19 cellular contexts compared by ENCODE assay signal in the genomic region with DNA sequence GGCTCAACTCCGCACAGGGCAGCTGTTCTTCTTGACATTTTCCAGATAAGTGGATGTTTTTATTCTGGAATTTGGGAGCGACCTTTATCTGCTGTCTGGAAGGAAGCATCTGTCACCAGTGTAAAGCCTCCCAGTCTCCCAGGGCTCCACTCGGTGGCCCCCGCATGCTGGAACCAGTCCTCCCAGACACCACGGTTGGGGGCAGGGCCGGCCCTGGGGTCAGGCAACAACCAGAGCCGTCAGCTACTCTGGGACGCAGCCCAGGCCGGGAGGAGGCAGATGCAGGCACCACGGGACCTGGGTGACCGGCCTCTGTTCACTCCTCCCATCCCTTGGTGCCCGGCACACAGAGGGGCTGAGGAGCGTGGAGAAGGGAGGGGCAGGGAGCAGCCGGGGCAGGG.
DNase-seq lines count a peak whose midpoint lies in the region; ATAC-seq and TF ChIP-seq lines count a peak whose summit lies in the region.
"Had no signal": no experiment of that assay in that cellular context is flagged by ENCODE, and none has a peak within 500 bp of the region (broad histone marks: within the 10 kb centered on the region; RNA-seq: fewer than 3 reads in every experiment).

No MANE protein-coding gene starts in this region.

- no peak for TF ChIP-seq EP300 in upper lobe of left lung (IDR thresholded peaks at IDR 0.05)

- ATAC-seq in heart left ventricle: peak in 3 of 4 donors; percentile 22 to 66 (median 28)
- ATAC-seq in Right ventricle myocardium inferior: no peak
- ATAC-seq in right lobe of liver: peak; percentile 56 to 70 (median 67)
- peak; percentile 17 to 56 for ATAC-seq in upper lobe of left lung (ENCODE audit: low FRiP score in 2 of 2)
- ATAC-seq: activated CD8-positive, alpha-beta memory T cell treated with anti-CD3 and anti-CD28 coated beads, Interleukin-2, amount 10 ng/mL, durations not matched to agents 7 days and 5 days; left colon had no signal

- H3K4me1 ChIP-seq in heart left ventricle (peaks cover 0 to 9% (median 0%) of the 10 kb centered on the region in 12 donors), right lobe of liver (no peaks in the 10 kb centered on the region), upper lobe of left lung (peaks cover 0 to 6% (median 0%) of the 10 kb centered on the region in 4 donors)
- H3K4me1 ChIP-seq in effector memory CD4-positive, alpha-beta T cell (ENCODE audit: control insufficient read depth, insufficient read depth, low read length, poor library complexity, severe bottlenecking): no peaks in the 10 kb centered on the region
- H3K4me1 ChIP-seq: BLaER1, suprapubic skin had no signal

- DNase-seq in heart left ventricle (peak in 3 of 5 donors; percentile 30 to 63 (median 45)), Right ventricle myocardium inferior (ENCODE audit: missing footprints) (no peak), fibroblast of pulmonary artery (ENCODE audit: low read depth) (peak; percentile 13), right lobe of liver (peak in 2 of 3 donors; percentile 46 to 62), upper lobe of left lung (peak in 1 of 2 donors; percentile 78), NCI-H1105 treated with DMSO at 0.1 percent for 48 hours (lab: John Stamatoyannopoulos, UW) (no peak), GM19240 (ENCODE audit: insufficient read length, low spot score) (no peak)
- DNase-seq in effector memory CD4-positive, alpha-beta T cell: no peak
- DNase-seq: activated CD4-positive, alpha-beta T cell treated with anti-CD3 and anti-CD28 coated beads for 48 hours; activated CD8-positive, alpha-beta memory T cell treated with anti-CD3 and anti-CD28 coated beads, Interleukin-2, amount 10 ng/mL, durations not matched to agents 7 days and 5 days; activated naive CD8-positive, alpha-beta T cell treated with anti-CD3 and anti-CD28 coated beads, Interleukin-2, amount 10 ng/mL, durations not matched to agents 7 days and 5 days; Calu3; left colon; NCI-H1092; NCI-H2029 treated with DMSO at 0.1 percent for 48 hours; retina had no signal

- no peak overlapping the region for H3K27ac ChIP-seq in heart left ventricle
- peak overlapping the region in 2 of 3 donors; percentile 36 to 43 for H3K27ac ChIP-seq in right lobe of liver
- no peak overlapping the region for H3K27ac ChIP-seq in upper lobe of left lung
- H3K27ac ChIP-seq in effector memory CD4-positive, alpha-beta T cell (ENCODE audit: insufficient read depth, low read length, poor library complexity, severe bottlenecking): no peak overlapping the region
- H3K27ac ChIP-seq: BLaER1, coronary artery, suprapubic skin had no signal

- H3K36me3 ChIP-seq in heart left ventricle (no peaks in the 10 kb centered on the region), right lobe of liver (no peaks in the 10 kb centered on the region), upper lobe of left lung (no peaks in the 10 kb centered on the region)
- no peaks in the 10 kb centered on the region for H3K36me3 ChIP-seq in effector memory CD4-positive, alpha-beta T cell (ENCODE audit: control insufficient read depth, insufficient read depth, low read length)
- H3K36me3 ChIP-seq: BLaER1, suprapubic skin had no signal

- 10 to 31% (median 12%) methylated on average over 2 to 14 of the region's 14 CpGs for WGBS in heart left ventricle, 4 donors
- 11% methylated on average over 1 of the region's 14 CpGs for WGBS in right lobe of liver (ENCODE audit: insufficient coverage, low coverage, low lambda C conversion rate, missing lambda C conversion rate)
- WGBS in upper lobe of left lung, 2 donors: 30% methylated on average over 8 of the region's 14 CpGs; no CpG with 5 or more reads in 1 of the 2 donors

- H3K27me3 ChIP-seq in heart left ventricle (peaks cover 4 to 45% (median 15%) of the 10 kb centered on the region in 9 donors), right lobe of liver (no peaks in the 10 kb centered on the region), upper lobe of left lung (no peaks in the 10 kb centered on the region)
- no peaks in the 10 kb centered on the region for H3K27me3 ChIP-seq in effector memory CD4-positive, alpha-beta T cell (replicated peaks; ENCODE audit: control insufficient read depth, insufficient read depth, low read length, poor library complexity, severe bottlenecking)
- H3K27me3 ChIP-seq: BLaER1 had no signal

- no peak overlapping the region for H3K4me3 ChIP-seq in heart left ventricle
- H3K4me3 ChIP-seq in fibroblast of pulmonary artery (replicated peaks; ENCODE audit: low read depth, low read length): no peak overlapping the region
- H3K4me3 ChIP-seq in right lobe of liver: no peak overlapping the region
- no peak overlapping the region for H3K4me3 ChIP-seq in upper lobe of left lung
- no peak overlapping the region for H3K4me3 ChIP-seq in effector memory CD4-positive, alpha-beta T cell (ENCODE audit: insufficient read depth, low read depth, low read length, poor library complexity, severe bottlenecking)
- H3K4me3 ChIP-seq: BLaER1, coronary artery, suprapubic skin had no signal

- TF ChIP-seq CTCF in heart left ventricle (IDR thresholded peaks at IDR 0.05): no peak
- TF ChIP-seq CTCF in fibroblast of pulmonary artery (IDR thresholded peaks at IDR 0.05; ENCODE audit: low read length, missing control alignments): no peak
- no peak for TF ChIP-seq CTCF in right lobe of liver (IDR thresholded peaks at IDR 0.05)
- TF ChIP-seq CTCF in upper lobe of left lung (IDR thresholded peaks at IDR 0.05): no peak

- H3K9me3 ChIP-seq in heart left ventricle (no peaks in the 10 kb centered on the region), right lobe of liver (no peaks in the 10 kb centered on the region), upper lobe of left lung (peaks cover 0 to 6% (median 0%) of the 10 kb centered on the region in 4 donors)
- H3K9me3 ChIP-seq in effector memory CD4-positive, alpha-beta T cell (ENCODE audit: control insufficient read depth, low read length): no peaks in the 10 kb centered on the region
- H3K9me3 ChIP-seq: suprapubic skin had no signal

- intact Hi-C loops in heart left ventricle (cut with DNase I): no loop called here
- intact Hi-C loops in Right ventricle myocardium inferior (cut with DNase I): no loop called here
- intact Hi-C loops in right lobe of liver (cut with DNase I): no loop called here

- no peak for TF ChIP-seq POLR2A in heart left ventricle (IDR thresholded peaks at IDR 0.05)
- TF ChIP-seq POLR2A in right lobe of liver (IDR thresholded peaks at IDR 0.05): no peak
- TF ChIP-seq POLR2A in upper lobe of left lung (IDR thresholded peaks at IDR 0.05): no peak

Comparison
In these comparisons a context has a peak if more than half of its experiments do, and no peak if none do; other contexts are left out.
1. DNase-seq: peak in heart left ventricle (3 of 5), fibroblast of pulmonary artery (single experiment) and right lobe of liver (2 of 3); none in Right ventricle myocardium inferior (single experiment), NCI-H1105 treated with DMSO at 0.1 percent for 48 hours (single experiment), effector memory CD4-positive, alpha-beta T cell (0 of 3) and GM19240 (single experiment).
2. H3K27ac ChIP-seq: peak in right lobe of liver (2 of 3); none in heart left ventricle (0 of 12), upper lobe of left lung (0 of 4) and effector memory CD4-positive, alpha-beta T cell (single experiment).